ENCODE assay signal across 8 cellular contexts in the genomic region with DNA sequence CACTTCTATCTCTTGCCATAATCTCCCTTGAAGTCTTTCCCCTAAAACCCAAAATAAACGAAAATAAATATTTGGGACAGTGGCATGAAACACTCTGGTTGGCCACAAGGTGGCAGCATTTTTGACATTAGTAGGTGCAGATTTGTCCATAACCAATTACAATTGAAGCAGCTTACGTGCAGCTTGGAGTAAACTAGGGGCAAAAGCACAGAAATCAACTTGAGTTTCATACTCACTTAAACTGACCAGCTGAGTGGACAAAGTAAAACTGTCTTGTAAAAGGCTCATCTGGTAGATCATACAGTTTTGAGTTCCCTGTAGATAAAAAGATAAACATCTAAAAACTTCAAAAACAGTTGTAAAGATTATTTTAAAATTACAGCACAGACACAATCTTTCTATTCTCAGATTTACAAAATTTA. TPM values are rescaled to one million over a fixed set of nuclear protein-coding genes. Genes with fewer than 3 reads are reported as not detected.
DNase-seq lines count a peak whose midpoint lies in the region; ATAC-seq and TF ChIP-seq lines count a peak whose summit lies in the region.

No MANE protein-coding gene starts in this region.

- H3K27ac ChIP-seq in CD8-positive, alpha-beta memory T cell (ENCODE audit: low read depth, low read length), result no peak overlapping the region
- no peak overlapping the region for H3K27ac ChIP-seq in neutrophil

- peaks cover 38% of the 10 kb centered on the region for H3K36me3 ChIP-seq in CD8-positive, alpha-beta memory T cell (ENCODE audit: insufficient read depth, low read length)
- H3K36me3 ChIP-seq in neutrophil, result peaks cover 96% of the 10 kb centered on the region

- H3K4me3 Mint-ChIP-seq in CD8-positive, alpha-beta memory T cell, result no peak overlapping the region
- no peak overlapping the region for H3K4me3 Mint-ChIP-seq in activated CD4-positive, alpha-beta memory T cell treated with anti-CD3 and anti-CD28 coated beads, Interleukin-2, amount 10 ng/mL, durations not matched to agents 7 days and 5 days

- H3K27me3 Mint-ChIP-seq in CD8-positive, alpha-beta memory T cell, result peaks cover 0 to 1% of the 10 kb centered on the region in 2 donors
- H3K27me3 Mint-ChIP-seq in activated CD4-positive, alpha-beta memory T cell treated with anti-CD3 and anti-CD28 coated beads, Interleukin-2, amount 10 ng/mL, durations not matched to agents 7 days and 5 days, result no peaks in the 10 kb centered on the region

- H3K27ac Mint-ChIP-seq in CD8-positive, alpha-beta memory T cell, result peak overlapping the region in 5 of 8 donors; percentile 5 to 51 (median 42)
- no peak overlapping the region for H3K27ac Mint-ChIP-seq in activated CD4-positive, alpha-beta memory T cell treated with anti-CD3 and anti-CD28 coated beads, Interleukin-2, amount 10 ng/mL, durations not matched to agents 7 days and 5 days

- no peaks in the 10 kb centered on the region for H3K27me3 ChIP-seq in CD8-positive, alpha-beta memory T cell (ENCODE audit: insufficient read depth, low read length, poor library complexity, severe bottlenecking)
- H3K27me3 ChIP-seq in neutrophil, result no peaks in the 10 kb centered on the region

- no peak for ATAC-seq in GM18858 (IDR thresholded peaks at IDR 0.05; ENCODE audit: unreplicated experiment)
- ATAC-seq in GM21367 (IDR thresholded peaks at IDR 0.05; ENCODE audit: unreplicated experiment), result no peak

- no peaks in the 10 kb centered on the region for H3K4me1 ChIP-seq in CD8-positive, alpha-beta memory T cell (ENCODE audit: insufficient read depth, low read length)
- no peaks in the 10 kb centered on the region for H3K4me1 ChIP-seq in neutrophil (ENCODE audit: control insufficient read depth in 1 of 2, insufficient read depth in 1 of 2, low read depth in 1 of 2, low read length in 1 of 2)

- peaks cover 6 to 19% (median 7%) of the 10 kb centered on the region in 3 donors for H3K4me1 Mint-ChIP-seq in CD8-positive, alpha-beta memory T cell
- H3K4me1 Mint-ChIP-seq in activated CD4-positive, alpha-beta memory T cell treated with anti-CD3 and anti-CD28 coated beads, Interleukin-2, amount 10 ng/mL, durations not matched to agents 7 days and 5 days, result peaks cover 8% of the 10 kb centered on the region

- no peaks in the 10 kb centered on the region for H3K9me3 Mint-ChIP-seq in CD8-positive, alpha-beta memory T cell
- H3K9me3 Mint-ChIP-seq in activated CD4-positive, alpha-beta memory T cell treated with anti-CD3 and anti-CD28 coated beads, Interleukin-2, amount 10 ng/mL, durations not matched to agents 7 days and 5 days, result no peaks in the 10 kb centered on the region

- no peak overlapping the region for H3K4me3 ChIP-seq in CD8-positive, alpha-beta memory T cell (ENCODE audit: low read length)
- H3K4me3 ChIP-seq in fibroblast of mammary gland (ENCODE audit: control insufficient read depth, low read depth, low read length), result no peak overlapping the region
- H3K4me3 ChIP-seq in neutrophil (ENCODE audit: low read depth in 1 of 2, low read length in 1 of 2), result no peak overlapping the region

- POLR2A ChIA-PET in CD8-positive, alpha-beta memory T cell (lab: Charles Lee), result interaction anchor here (1.1 kb wide), 1 partner anchor 76 kb away, joined by 3 read pairs; a partner anchor contains a TSS
- POLR2A ChIA-PET in HEK293T (lab: Yijun Ruan, JAX), result interaction anchor here (1.0 kb wide), 1 partner anchor 19 kb away, joined by 4 read pairs; a partner anchor contains a TSS
- POLR2A ChIA-PET in activated CD4-positive, alpha-beta memory T cell treated with anti-CD3 and anti-CD28 coated beads, Interleukin-2, amount 10 ng/mL, durations not matched to agents 7 days and 5 days (lab: Charles Lee), result interaction anchor here (0.9 to 1.1 kb wide), 2 partner anchors 48 to 92 kb away, joined by 3 read pairs; a partner anchor contains a TSS

- CTCF ChIA-PET in CD8-positive, alpha-beta memory T cell (lab: Charles Lee), result interaction anchor here (0.7 to 1.6 kb wide), 8 partner anchors 12 to 266 kb away, joined by 3 to 5 read pairs (median 4); a partner anchor contains a TSS
- CTCF ChIA-PET in HEK293T (lab: Yijun Ruan, JAX), result interaction anchor here (0.7 to 1.3 kb wide), 2 partner anchors 20 to 92 kb away, joined by 3 read pairs; a partner anchor contains a TSS
- CTCF ChIA-PET in activated CD4-positive, alpha-beta memory T cell treated with anti-CD3 and anti-CD28 coated beads, Interleukin-2, amount 10 ng/mL, durations not matched to agents 7 days and 5 days (lab: Charles Lee), result interaction anchor here (0.7 to 1.0 kb wide), 7 partner anchors 13 to 676 kb away, joined by 3 to 4 read pairs (median 4); a partner anchor contains a TSS

- TF ChIP-seq CTCF in fibroblast of mammary gland (conservative IDR thresholded peaks at IDR 0.05; ENCODE audit: control insufficient read depth, insufficient read depth, low read depth, low read length) (peak; percentile 82), neutrophil (IDR thresholded peaks at IDR 0.05) (peak; percentile 83)

- peaks cover 5 to 82% (median 21%) of the 10 kb centered on the region in 3 donors for H3K36me3 Mint-ChIP-seq in CD8-positive, alpha-beta memory T cell
- H3K36me3 Mint-ChIP-seq in activated CD4-positive, alpha-beta memory T cell treated with anti-CD3 and anti-CD28 coated beads, Interleukin-2, amount 10 ng/mL, durations not matched to agents 7 days and 5 days (ENCODE audit: low read depth), result peaks cover 47% of the 10 kb centered on the region

- no peaks in the 10 kb centered on the region for H3K9me3 ChIP-seq in CD8-positive, alpha-beta memory T cell (ENCODE audit: low read length)
- H3K9me3 ChIP-seq in neutrophil, result no peaks in the 10 kb centered on the region

- peak in 4 of 5 donors; percentile 12 to 55 (median 50) for DNase-seq in CD8-positive, alpha-beta memory T cell
- DNase-seq in HEK293T (ENCODE audit: extremely low spot score) (peak; percentile 58), NCI-H774 (lab: John Stamatoyannopoulos, UW) (peak; percentile 12), fibroblast of mammary gland (ENCODE audit: low read depth) (peak; percentile 76)
- peak; percentile 44 for DNase-seq in activated CD4-positive, alpha-beta memory T cell treated with anti-CD3 and anti-CD28 coated beads, Interleukin-2, amount 10 ng/mL, durations not matched to agents 7 days and 5 days

TF ChIP-seq in HEK293T, 16 proteins besides CTCF, POLR2A, EP300 and RAD21:
- no peak for TF ChIP-seq FOXA1 (IDR thresholded peaks at IDR 0.05)
- TF ChIP-seq, protein P1, sequence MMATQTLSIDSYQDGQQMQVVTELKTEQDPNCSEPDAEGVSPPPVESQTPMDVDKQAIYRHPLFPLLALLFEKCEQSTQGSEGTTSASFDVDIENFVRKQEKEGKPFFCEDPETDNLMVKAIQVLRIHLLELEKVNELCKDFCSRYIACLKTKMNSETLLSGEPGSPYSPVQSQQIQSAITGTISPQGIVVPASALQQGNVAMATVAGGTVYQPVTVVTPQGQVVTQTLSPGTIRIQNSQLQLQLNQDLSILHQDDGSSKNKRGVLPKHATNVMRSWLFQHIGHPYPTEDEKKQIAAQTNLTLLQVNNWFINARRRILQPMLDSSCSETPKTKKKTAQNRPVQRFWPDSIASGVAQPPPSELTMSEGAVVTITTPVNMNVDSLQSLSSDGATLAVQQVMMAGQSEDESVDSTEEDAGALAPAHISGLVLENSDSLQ (IDR thresholded peaks at IDR 0.05), result no peak
- no peak for TF ChIP-seq NFRKB (IDR thresholded peaks at IDR 0.05)
- no peak for TF ChIP-seq SUZ12 (IDR thresholded peaks at IDR 0.05)
- no peak for TF ChIP-seq ARNT (IDR thresholded peaks at IDR 0.05)
- TF ChIP-seq LEF1 (IDR thresholded peaks at IDR 0.05; ENCODE audit: borderline replicate concordance), result no peak
- TF ChIP-seq SP1 (IDR thresholded peaks at IDR 0.05), result no peak
- no peak for TF ChIP-seq ZNF384 (IDR thresholded peaks at IDR 0.05)
- TF ChIP-seq BHLHE40 (IDR thresholded peaks at IDR 0.05; ENCODE audit: borderline replicate concordance), result no peak
- no peak for TF ChIP-seq CTBP1 (IDR thresholded peaks at IDR 0.05; ENCODE audit: borderline replicate concordance)
- no peak for TF ChIP-seq L3MBTL2 (conservative IDR thresholded peaks at IDR 0.05)

RNA-seq across cellular contexts. Expression of a gene that starts 18.8 kb away (rescaled TPM):
- total RNA-seq in CD8-positive, alpha-beta memory T cell, result 100 to 1,000 TPM; 269 to 281 TPM
- 140 TPM for polyA plus RNA-seq in CD8-positive, alpha-beta memory T cell
- total RNA-seq in activated CD4-positive, alpha-beta memory T cell treated with anti-CD3 and anti-CD28 coated beads, Interleukin-2, amount 10 ng/mL, durations not matched to agents 7 days and 5 days, result 100 to 1,000 TPM; 121 to 129 TPM

Comparison
In these comparisons a context has a peak if more than half of its experiments do, and no peak if none do; other contexts are left out.
1. DNase-seq: peak in every context shown above with its lines; median percentile 76 in fibroblast of mammary gland; 58 in HEK293T; 50 in CD8-positive, alpha-beta memory T cell; 44 in activated CD4-positive, alpha-beta memory T cell treated with anti-CD3 and anti-CD28 coated beads, Interleukin-2, amount 10 ng/mL, durations not matched to agents 7 days and 5 days; 12 in NCI-H774.